Comparison of ENCODE assay signal across 8 cellular contexts in the genomic region with DNA sequence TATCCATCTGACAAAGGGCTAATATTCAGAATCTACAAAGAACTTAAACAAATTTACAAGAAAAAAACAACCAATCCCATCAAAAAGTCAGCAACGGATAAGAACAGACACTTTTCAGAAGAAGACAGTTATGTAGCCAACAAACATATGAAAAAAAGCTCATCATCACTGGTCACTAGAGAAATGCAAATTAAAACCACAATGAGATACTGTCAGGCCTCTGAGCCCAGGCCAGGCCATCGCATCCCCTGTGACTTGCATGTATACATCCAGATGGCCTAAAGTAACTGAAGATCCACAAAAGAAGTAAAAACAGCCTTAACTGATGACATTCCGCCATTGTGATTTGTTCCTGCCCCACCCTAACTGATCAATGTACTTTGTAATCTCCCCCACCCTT. TPM values are rescaled to one million over a fixed set of nuclear protein-coding genes. Genes with fewer than 3 reads are reported as not detected.
"Had no signal": no experiment of that assay in that cellular context is flagged by ENCODE, and none has a peak within 500 bp of the region (broad histone marks: within the 10 kb centered on the region; RNA-seq: fewer than 3 reads in every experiment).

No MANE protein-coding gene starts in this region.

RNA-seq across cellular contexts. Expression of a gene that starts 13.6 kb away (rescaled TPM):
- total RNA-seq: left cardiac atrium, left lobe of liver, left ventricle myocardium superior, lung microvascular endothelial cell, natural killer cell, posterior vena cava had no signal
- polyA plus RNA-seq: keratinocyte, psoas muscle had no signal
